ENCODE assay signal across 30 cellular contexts in the genomic region with DNA sequence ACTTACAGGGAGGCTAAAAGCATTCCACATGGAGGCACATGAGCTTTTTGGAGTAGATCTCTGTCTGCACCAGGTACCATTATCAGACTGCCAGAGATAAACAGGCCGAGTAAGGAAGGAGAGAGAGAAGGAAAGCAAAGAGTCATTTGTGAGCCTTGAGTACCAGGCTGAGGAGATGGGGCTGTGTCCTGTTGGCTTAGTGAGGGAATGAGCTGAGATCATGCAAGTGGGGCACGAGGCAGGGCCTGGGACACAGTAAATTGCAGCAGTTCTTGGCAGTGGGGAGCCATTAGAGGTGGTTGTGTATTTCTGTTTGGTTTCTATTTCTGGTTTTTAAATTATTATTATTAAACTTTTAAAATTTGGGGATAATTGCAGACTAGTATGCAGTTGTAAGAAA.
"Had no signal": no experiment of that assay in that cellular context is flagged by ENCODE, and none has a peak within 500 bp of the region (broad histone marks: within the 10 kb centered on the region; RNA-seq: fewer than 3 reads in every experiment).

No MANE protein-coding gene starts in this region.

- H3K27ac ChIP-seq: brain microvascular endothelial cell, esophagus muscularis mucosa, WERI-Rb-1 had no signal

- H3K27me3 Mint-ChIP-seq: activated B cell treated with CpG ODN at 0.5 μM for 24 hours; activated CD4-positive, alpha-beta T cell treated with anti-CD3 and anti-CD28 coated beads for 36 hours; activated CD4-positive, alpha-beta T cell treated with anti-CD3 and anti-CD28 coated beads, Interleukin-2, amount 10 ng/mL, durations not matched to agents 24 days and 14 days; activated naive CD8-positive, alpha-beta T cell; effector memory CD8-positive, alpha-beta T cell had no signal

- H3K4me3 Mint-ChIP-seq: activated B cell treated with CpG ODN at 0.5 μM for 24 hours; activated CD4-positive, alpha-beta memory T cell treated with anti-CD3 and anti-CD28 coated beads for 36 hours; activated CD4-positive, alpha-beta T cell treated with anti-CD3 and anti-CD28 coated beads for 36 hours; activated CD4-positive, alpha-beta T cell treated with anti-CD3 and anti-CD28 coated beads, Interleukin-2, amount 10 ng/mL, durations not matched to agents 24 days and 14 days; activated CD8-positive, alpha-beta memory T cell treated with anti-CD3 and anti-CD28 coated beads, Interleukin-2, amount 10 ng/mL, durations not matched to agents 7 days and 5 days; activated CD8-positive, alpha-beta T cell treated with anti-CD3 and anti-CD28 coated beads, Interleukin-2, amount 10 ng/mL, durations not matched to agents 7 days and 5 days; activated naive CD8-positive, alpha-beta T cell; activated T-cell treated with anti-CD3 and anti-CD28 coated beads, Interleukin-2, amount 50 U/mL, for 72 hours; effector memory CD8-positive, alpha-beta T cell; T-helper 17 cell; T-helper 2 cell treated with Interferon-gamma antibody and Interleukin-4, amounts not matched to agents 5 μg/mL and 100 μg/mL, for 36 hours had no signal

- H3K36me3 Mint-ChIP-seq: activated CD4-positive, alpha-beta memory T cell treated with anti-CD3 and anti-CD28 coated beads for 36 hours; activated CD8-positive, alpha-beta memory T cell treated with anti-CD3 and anti-CD28 coated beads, Interleukin-2, amount 10 ng/mL, durations not matched to agents 7 days and 5 days; activated naive CD8-positive, alpha-beta T cell had no signal

- H3K9me3 ChIP-seq: esophagus muscularis mucosa had no signal

- DNase-seq: activated B cell treated with CpG ODN at 0.5 μM for 24 hours; activated CD4-positive, alpha-beta memory T cell treated with anti-CD3 and anti-CD28 coated beads for 36 hours; activated CD4-positive, alpha-beta T cell treated with anti-CD3 and anti-CD28 coated beads for 36 hours; activated CD4-positive, alpha-beta T cell treated with anti-CD3 and anti-CD28 coated beads, Interleukin-2, amount 10 ng/mL, durations not matched to agents 24 days and 14 days; activated CD4-positive, CD25-positive, alpha-beta regulatory T cell treated with anti-CD3 and anti-CD28 coated beads, Interleukin-2, amount 50 U/mL, for 72 hours; activated CD8-positive, alpha-beta memory T cell treated with anti-CD3 and anti-CD28 coated beads, Interleukin-2, amount 10 ng/mL, durations not matched to agents 7 days and 5 days; activated CD8-positive, alpha-beta memory T cell treated with anti-CD3 and anti-CD28 coated beads, Interleukin-2, amount 50 U/mL, for 4 hours; activated CD8-positive, alpha-beta T cell treated with anti-CD3 and anti-CD28 coated beads, Interleukin-2, amount 10 ng/mL, durations not matched to agents 7 days and 5 days; activated gamma-delta T cell; activated naive CD4-positive, alpha-beta T cell; activated naive CD4-positive, alpha-beta T cell treated with anti-CD3 and anti-CD28 coated beads, Interleukin-2, amount 50 U/mL, for 16 hours; activated T-cell treated with anti-CD3 and anti-CD28 coated beads, Interleukin-2, amount 50 U/mL, for 1 hour; activated T-cell treated with anti-CD3 and anti-CD28 coated beads, Interleukin-2, amount 50 U/mL, for 72 hours; amniotic stem cell; anterior cingulate cortex; brain microvascular endothelial cell; caudate nucleus; cortex of kidney; dermis blood vessel endothelial cell; effector CD4-positive, alpha-beta T cell; effector memory CD8-positive, alpha-beta T cell; erythroblast; foreskin melanocyte; T-helper 1 cell; T-helper 17 cell; T1000; WERI-Rb-1 had no signal

- H3K27me3 ChIP-seq: brain microvascular endothelial cell, esophagus muscularis mucosa had no signal

- H3K27ac Mint-ChIP-seq: activated B cell treated with CpG ODN at 0.5 μM for 24 hours; activated CD4-positive, alpha-beta memory T cell treated with anti-CD3 and anti-CD28 coated beads for 36 hours; activated CD4-positive, alpha-beta T cell treated with anti-CD3 and anti-CD28 coated beads for 36 hours; activated CD4-positive, alpha-beta T cell treated with anti-CD3 and anti-CD28 coated beads, Interleukin-2, amount 10 ng/mL, durations not matched to agents 24 days and 14 days; activated CD8-positive, alpha-beta memory T cell treated with anti-CD3 and anti-CD28 coated beads, Interleukin-2, amount 10 ng/mL, durations not matched to agents 7 days and 5 days; activated CD8-positive, alpha-beta T cell treated with anti-CD3 and anti-CD28 coated beads, Interleukin-2, amount 10 ng/mL, durations not matched to agents 7 days and 5 days; activated naive CD8-positive, alpha-beta T cell; activated T-cell treated with anti-CD3 and anti-CD28 coated beads, Interleukin-2, amount 50 U/mL, for 72 hours; effector memory CD8-positive, alpha-beta T cell; T-helper 17 cell; T-helper 2 cell treated with Interferon-gamma antibody and Interleukin-4, amounts not matched to agents 5 μg/mL and 100 μg/mL, for 36 hours had no signal

- ATAC-seq: activated CD4-positive, alpha-beta T cell treated with anti-CD3 and anti-CD28 coated beads for 36 hours; activated CD8-positive, alpha-beta memory T cell treated with anti-CD3 and anti-CD28 coated beads, Interleukin-2, amount 10 ng/mL, durations not matched to agents 7 days and 5 days; activated CD8-positive, alpha-beta T cell treated with anti-CD3 and anti-CD28 coated beads, Interleukin-2, amount 10 ng/mL, durations not matched to agents 7 days and 5 days; activated T-cell treated with anti-CD3 and anti-CD28 coated beads, Interleukin-2, amount 50 U/mL, for 72 hours; effector memory CD8-positive, alpha-beta T cell; T-helper 17 cell had no signal

- H3K9me3 Mint-ChIP-seq: activated B cell treated with CpG ODN at 0.5 μM for 24 hours; activated CD4-positive, alpha-beta memory T cell treated with anti-CD3 and anti-CD28 coated beads for 36 hours; activated CD4-positive, alpha-beta T cell treated with anti-CD3 and anti-CD28 coated beads, Interleukin-2, amount 10 ng/mL, durations not matched to agents 24 days and 14 days; effector memory CD8-positive, alpha-beta T cell; T-helper 2 cell treated with Interferon-gamma antibody and Interleukin-4, amounts not matched to agents 5 μg/mL and 100 μg/mL, for 36 hours had no signal

- H3K36me3 ChIP-seq: brain microvascular endothelial cell, WERI-Rb-1 had no signal

- H3K4me3 ChIP-seq: esophagus muscularis mucosa had no signal
